ENCODE assay signal across 18 cellular contexts in genomic region chr16:84893849-84894599, GRCh38.
DNase-seq lines count a peak whose midpoint lies in the region; ATAC-seq and TF ChIP-seq lines count a peak whose summit lies in the region.
"Had no signal": no experiment of that assay in that cellular context is flagged by ENCODE, and none has a peak within 500 bp of the region (broad histone marks: within the 10 kb centered on the region; RNA-seq: fewer than 3 reads in every experiment).

No MANE protein-coding gene starts in this region.

- H3K9me3 ChIP-seq in neuronal stem cell (replicated peaks in 1 of 2; ENCODE audit: control insufficient read depth in 2 of 2, insufficient read depth in 1 of 2, low read depth in 1 of 2, low read length in 2 of 2) (peaks cover 0 to 4% of the 10 kb centered on the region in 2 donors), GM23248 (ENCODE audit: low read depth) (no peaks in the 10 kb centered on the region), vagina (no peaks in the 10 kb centered on the region)
- H3K9me3 ChIP-seq: prostate gland had no signal

- H3K9me2 ChIP-seq in GM23248 (ENCODE audit: insufficient read depth): no peaks in the 10 kb centered on the region

- no CpG with 5 or more reads among the region's 12 CpGs for WGBS in neuronal stem cell (ENCODE audit: extremely low coverage in 2 of 2, insufficient read length in 2 of 2, insufficient replicate concordance in 1 of 2), 2 donors
- 91 to 92% methylated on average over 12 of the region's 12 CpGs for WGBS in GM23248 (ENCODE audit: low coverage in 1 of 2, low lambda C conversion rate in 2 of 2, missing lambda C conversion rate in 2 of 2), 2 experiments

- H3K9ac ChIP-seq in neuronal stem cell (ENCODE audit: low read depth, low read length, poor library complexity) (no peak overlapping the region), GM23248 (no peak overlapping the region)

- no peak overlapping the region for H2BK12ac ChIP-seq in neuronal stem cell (ENCODE audit: low read length)

- no peak overlapping the region for H4K91ac ChIP-seq in neuronal stem cell (ENCODE audit: low read depth, low read length, poor library complexity)

- H3K18ac ChIP-seq in neuronal stem cell (ENCODE audit: low read length): no peak overlapping the region

- ATAC-seq in HG03432 (IDR thresholded peaks at IDR 0.05; ENCODE audit: unreplicated experiment): peak; percentile 60
- ATAC-seq: GM23338 had no signal

- no peak overlapping the region for H4K8ac ChIP-seq in neuronal stem cell (ENCODE audit: low read depth, low read length)

- no peaks in the 10 kb centered on the region for H3K79me2 ChIP-seq in GM23248 (ENCODE audit: insufficient read depth)

- TF ChIP-seq CTCF in GM13977 (IDR thresholded peaks at IDR 0.05; ENCODE audit: extremely low read depth, insufficient read depth, missing control alignments) (no peak), vagina (IDR thresholded peaks at IDR 0.05) (no peak)

- H3K4me2 ChIP-seq in neuronal stem cell (ENCODE audit: insufficient read depth, low read length, poor library complexity, severe bottlenecking) (no peak overlapping the region), GM23248 (ENCODE audit: unreplicated experiment) (no peak overlapping the region)
- H3K4me2 ChIP-seq: GM23338 had no signal

- H3K4me1 ChIP-seq in neuronal stem cell (ENCODE audit: control insufficient read depth in 2 of 2, insufficient read depth in 1 of 2, low read depth in 1 of 2, low read length in 2 of 2) (peaks cover 0 to 2% of the 10 kb centered on the region in 2 donors), GM23248 (ENCODE audit: insufficient read depth) (no peaks in the 10 kb centered on the region), vagina (peaks cover 16% of the 10 kb centered on the region)
- H3K4me1 ChIP-seq: prostate gland had no signal

- in situ Hi-C loops in GM13977 (cut with MboI; ENCODE audit: low pct_unique_long_range_greater_than_20kb, low sequenced_read_pairs, unreplicated experiment) (no loop called here), GM23248 (cut with MboI) (no loop called here)

- H3K14ac ChIP-seq in neuronal stem cell (ENCODE audit: low read length): no peak overlapping the region

- no peak for TF ChIP-seq POLR2A in vagina (IDR thresholded peaks at IDR 0.05)

- peak overlapping the region; percentile 21 for H2BK5ac ChIP-seq in neuronal stem cell (ENCODE audit: low read length)

- H3K4ac ChIP-seq in neuronal stem cell (ENCODE audit: low read length): no peak overlapping the region

- no peak overlapping the region for H2BK15ac ChIP-seq in neuronal stem cell (ENCODE audit: low read length)

- H2BK120ac ChIP-seq in neuronal stem cell (ENCODE audit: low read depth, low read length): no peak overlapping the region

- peak; percentile 36 for DNase-seq in GM13977 (ENCODE audit: low spot score)
- DNase-seq in SKM-1 (lab: John Stamatoyannopoulos, UW; ENCODE audit: unreplicated experiment): peak; percentile 24
- DNase-seq in neuronal stem cell (ENCODE audit: low spot score): no peak
- no peak for DNase-seq in GM23248
- DNase-seq in epidermal melanocyte (ENCODE audit: insufficient read length, low spot score): no peak
- DNase-seq in vagina (ENCODE audit: extremely low spot score in 2 of 2): no peak
- DNase-seq: activated CD4-positive, alpha-beta T cell treated with anti-CD3 and anti-CD28 coated beads, Interleukin-2, amount 50 U/mL, for 1 hour; activated T-cell treated with anti-CD3 and anti-CD28 coated beads, Interleukin-2, amount 50 U/mL, for 48 hours; CD4-positive, alpha-beta T cell; cerebellar nuclear complex; NCI-H1092; NCI-H446; RPMI8226; stimulated activated CD4-positive, alpha-beta T cell treated with anti-CD3 and anti-CD28 coated beads, Interleukin-15, amount 100 ng/mL, for 24 hours; T-helper 9 cell had no signal

- no peaks in the 10 kb centered on the region for H3K79me1 ChIP-seq in neuronal stem cell (ENCODE audit: low read depth, low read length)

- H3K36me3 ChIP-seq in neuronal stem cell (replicated peaks in 1 of 2; ENCODE audit: control insufficient read depth in 2 of 2, insufficient read depth in 2 of 2, low read length in 2 of 2): no peaks in the 10 kb centered on the region
- no peaks in the 10 kb centered on the region for H3K36me3 ChIP-seq in GM23248 (ENCODE audit: low read depth)
- H3K36me3 ChIP-seq in vagina: peaks cover 0 to 12% of the 10 kb centered on the region in 2 donors

- H3K27ac ChIP-seq in neuronal stem cell (replicated peaks; ENCODE audit: low read length): no peak overlapping the region
- H3K27ac ChIP-seq in GM23248: no peak overlapping the region
- no peak overlapping the region for H3K27ac ChIP-seq in vagina

- no peaks in the 10 kb centered on the region for H3F3A ChIP-seq in GM23248 (ENCODE audit: insufficient read depth)

- H3K23ac ChIP-seq in neuronal stem cell (ENCODE audit: low read depth, low read length, poor library complexity): no peak overlapping the region

- H4K20me1 ChIP-seq in GM23248 (ENCODE audit: insufficient read depth): no peaks in the 10 kb centered on the region

- H3K27me3 ChIP-seq in neuronal stem cell (ENCODE audit: control insufficient read depth in 3 of 3, insufficient read depth in 3 of 3, low read depth in 1 of 3, low read length in 3 of 3) (no peaks in the 10 kb centered on the region), GM23248 (replicated peaks; ENCODE audit: insufficient read depth) (no peaks in the 10 kb centered on the region), vagina (no peaks in the 10 kb centered on the region)

- intact Hi-C loops in vagina (cut with DNase I): no loop called here

- H2AK5ac ChIP-seq in neuronal stem cell (ENCODE audit: low read depth, low read length): no peak overlapping the region

- H2AFZ ChIP-seq in neuronal stem cell (ENCODE audit: low read length) (peak overlapping the region; percentile 31), GM23248 (no peak overlapping the region)
- H2AFZ ChIP-seq: GM23338 had no signal

- H3K4me3 ChIP-seq in neuronal stem cell (ENCODE audit: low read length in 2 of 2) (no peak overlapping the region), GM23248 (no peak overlapping the region), vagina (no peak overlapping the region)
- H3K4me3 ChIP-seq: GM23338, prostate gland had no signal

Comparison
In these comparisons a context has a peak if more than half of its experiments do, and no peak if none do; other contexts are left out.
1. DNase-seq: peak in GM13977 (single experiment) and SKM-1 (single experiment); none in neuronal stem cell (single experiment), GM23248 (single experiment), epidermal melanocyte (single experiment) and vagina (0 of 2).